In genomic region chr16:31286421-31287032, GRCh38 we compare ENCODE assay signal across 1 cellular context.
TF ChIP-seq lines count a peak whose summit lies in the region.

No MANE protein-coding gene starts in this region.

TF ChIP-seq in HEK293, 187 proteins besides CTCF, POLR2A, EP300 and RAD21 (continued from another document):
- no peak for TF ChIP-seq ZNF394 (tag by site-specific recombination; IDR thresholded peaks at IDR 0.05; ENCODE audit: borderline replicate concordance)
TF ChIP-seq in HEK293: peak in this region for 2.
